Comparison of ENCODE assay signal across 8 cellular contexts in genomic region chr12:124940393-124941169, GRCh38. TPM values are rescaled to one million over a fixed set of nuclear protein-coding genes. Genes with fewer than 3 reads are reported as not detected.
DNase-seq lines count a peak whose midpoint lies in the region; ATAC-seq and TF ChIP-seq lines count a peak whose summit lies in the region.

No MANE protein-coding gene starts in this region.

- H3K4me2 ChIP-seq in Karpas-422 (ENCODE audit: low read depth, low read length, poor library complexity, severe bottlenecking), result peak overlapping the region; percentile 93

- no peaks in the 10 kb centered on the region for H3K9me3 ChIP-seq in Karpas-422 (ENCODE audit: low read length)
- no peaks in the 10 kb centered on the region for H3K9me3 ChIP-seq in neutrophil
- H3K9me3 ChIP-seq in thymus (ENCODE audit: control insufficient read depth), result no peaks in the 10 kb centered on the region

- H3K27ac ChIP-seq in Karpas-422 (ENCODE audit: low read length) (peak overlapping the region; percentile 90), neutrophil (peak overlapping the region; percentile 80), thymus (ENCODE audit: low read depth) (peak overlapping the region; percentile 85)

- no peaks in the 10 kb centered on the region for H3K9me2 ChIP-seq in Karpas-422 (replicated peaks; ENCODE audit: insufficient read depth, low read length)

- DNase-seq in D341Med (ENCODE audit: low spot score) (peak; percentile 89), Karpas-422 (peak; percentile 95), fibroblast of villous mesenchyme (ENCODE audit: low read depth) (peak; percentile 93), UCSD-AML1 (lab: John Stamatoyannopoulos, UW; ENCODE audit: unreplicated experiment) (no peak)
- peak; percentile 92 for DNase-seq in activated T-cell treated with anti-CD3 and anti-CD28 coated beads, Interleukin-2, amount 50 U/mL, for 48 hours

- H3K79me2 ChIP-seq in Karpas-422 (ENCODE audit: low read length), result no peaks in the 10 kb centered on the region

- peak; percentile 91 for TF ChIP-seq CTCF in fibroblast of villous mesenchyme (IDR thresholded peaks at IDR 0.05; ENCODE audit: insufficient read depth, low read depth, low read length)
- peak; percentile 97 for TF ChIP-seq CTCF in neutrophil (IDR thresholded peaks at IDR 0.05)

- no peaks in the 10 kb centered on the region for H4K20me1 ChIP-seq in Karpas-422 (ENCODE audit: insufficient read depth, low read depth, low read length)

- H3K36me3 ChIP-seq in Karpas-422 (ENCODE audit: insufficient read depth, low read length), result 0 out of 2 replicates have a peak, but pooled peaks cover 3% of the 10 kb centered on the region
- no peaks in the 10 kb centered on the region for H3K36me3 ChIP-seq in neutrophil
- H3K36me3 ChIP-seq in thymus (ENCODE audit: control insufficient read depth, insufficient read depth), result no peaks in the 10 kb centered on the region

- H3K9ac ChIP-seq in Karpas-422 (ENCODE audit: low read length), result peak overlapping the region; percentile 74

- H3K4me1 ChIP-seq in Karpas-422 (ENCODE audit: low read length) (peaks cover 38% of the 10 kb centered on the region), neutrophil (ENCODE audit: control insufficient read depth in 1 of 2, insufficient read depth in 1 of 2, low read depth in 1 of 2, low read length in 1 of 2) (peaks cover 56 to 58% of the 10 kb centered on the region in 2 experiments), thymus (ENCODE audit: control insufficient read depth, insufficient read depth, low read length) (peaks cover 2% of the 10 kb centered on the region)

- 14% methylated on average over 27 of the region's 27 CpGs for WGBS in thymus

- H2AFZ ChIP-seq in Karpas-422 (ENCODE audit: low read length), result peak overlapping the region; percentile 22

- H3K27me3 ChIP-seq in Karpas-422 (ENCODE audit: low read length) (no peaks in the 10 kb centered on the region), neutrophil (no peaks in the 10 kb centered on the region), thymus (ENCODE audit: control insufficient read depth, insufficient read depth) (no peaks in the 10 kb centered on the region)

- peak overlapping the region; percentile 73 for H3K4me3 ChIP-seq in Karpas-422 (ENCODE audit: low read length)
- peak overlapping the region; percentile 56 for H3K4me3 ChIP-seq in fibroblast of villous mesenchyme (ENCODE audit: low read depth, low read length)
- H3K4me3 ChIP-seq in neutrophil (ENCODE audit: low read depth in 1 of 2, low read length in 1 of 2), result peak overlapping the region; percentile 39 to 41
- H3K4me3 ChIP-seq in thymus (ENCODE audit: low read length), result peak overlapping the region; percentile 38

- peak; percentile 52 for ATAC-seq in GM21619 (IDR thresholded peaks at IDR 0.05; ENCODE audit: unreplicated experiment)

RNA-seq across cellular contexts. Expression of gene UBC, which starts 26.1 kb away (rescaled TPM):
- total RNA-seq in Karpas-422 (2014; rRNA removed; shearing (Covaris generic); ENCODE audit: low replicate concordance), result 603 and 914 TPM in 2 replicates
- 1,520 and 1,741 TPM in 2 replicates for total RNA-seq in fibroblast of villous mesenchyme
- 1,037 TPM for polyA plus RNA-seq in thymus

RNA-seq across cellular contexts. Expression of gene DHX37, which starts 48.4 kb away (rescaled TPM):
- 10.8 and 23.7 TPM in 2 replicates for total RNA-seq in Karpas-422 (2014; rRNA removed; shearing (Covaris generic); ENCODE audit: low replicate concordance)
- total RNA-seq in fibroblast of villous mesenchyme, result 16.4 and 17.7 TPM in 2 replicates
- 9.2 TPM for polyA plus RNA-seq in thymus

RNA-seq across cellular contexts. Expression of gene BRI3BP, which starts 52.9 kb away (rescaled TPM):
- total RNA-seq in Karpas-422 (2014; rRNA removed; shearing (Covaris generic); ENCODE audit: low replicate concordance), result 48.9 and 52.9 TPM in 2 replicates
- total RNA-seq in fibroblast of villous mesenchyme, result 4.5 and 8.6 TPM in 2 replicates
- 2.6 TPM for polyA plus RNA-seq in thymus
